Comparison of ENCODE assay signal across 1 cellular context in the genomic region with DNA sequence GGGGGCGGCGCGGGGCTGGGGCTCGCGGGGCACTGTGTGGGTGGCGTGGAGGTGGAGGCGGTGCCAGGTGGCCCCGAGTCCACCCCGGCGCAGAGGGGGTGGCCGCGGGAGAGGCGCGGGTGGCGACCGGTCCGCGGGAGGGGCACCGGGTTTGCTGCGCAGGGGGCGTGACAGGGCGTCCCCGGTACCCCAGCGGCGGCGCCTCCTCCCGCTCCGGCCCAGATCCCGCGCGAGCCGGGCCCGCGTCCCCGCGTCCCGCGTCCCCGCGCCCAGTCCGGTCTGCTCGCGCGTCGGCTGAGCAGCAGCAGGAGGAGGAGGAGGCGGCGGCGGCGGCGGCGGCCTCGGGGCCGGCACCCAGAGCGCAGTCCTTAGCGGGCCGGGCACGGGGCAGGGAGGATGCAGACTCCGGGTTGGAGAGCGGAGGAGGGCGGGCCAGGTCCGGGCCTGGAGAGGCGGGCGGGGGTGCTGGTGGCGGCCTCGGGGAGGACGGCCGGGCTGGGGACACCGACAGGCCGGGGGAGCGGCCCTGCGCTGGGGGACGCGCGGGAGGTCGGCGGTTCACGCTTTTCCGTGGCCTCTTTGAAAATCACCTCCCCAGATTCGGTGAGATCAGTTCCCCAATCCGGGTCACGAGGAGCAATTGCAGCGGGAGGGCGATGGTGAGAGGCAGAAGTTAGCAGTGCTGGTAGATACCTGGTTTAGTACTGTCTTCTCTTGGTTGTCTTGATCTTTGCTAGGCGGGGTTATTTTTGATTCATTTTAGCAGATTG.
A peak's percentile ranks its signal among the peaks of the same experiment; 100 is the strongest.
TF ChIP-seq lines count a peak whose summit lies in the region.

No MANE protein-coding gene starts in this region.

TF ChIP-seq in HepG2, 621 proteins besides CTCF, POLR2A, EP300 and RAD21 (continued from another document and continues in another):
- TF ChIP-seq NFIC (IDR thresholded peaks at IDR 0.05; ENCODE audit: low read length): no peak
- TF ChIP-seq, protein P1, sequence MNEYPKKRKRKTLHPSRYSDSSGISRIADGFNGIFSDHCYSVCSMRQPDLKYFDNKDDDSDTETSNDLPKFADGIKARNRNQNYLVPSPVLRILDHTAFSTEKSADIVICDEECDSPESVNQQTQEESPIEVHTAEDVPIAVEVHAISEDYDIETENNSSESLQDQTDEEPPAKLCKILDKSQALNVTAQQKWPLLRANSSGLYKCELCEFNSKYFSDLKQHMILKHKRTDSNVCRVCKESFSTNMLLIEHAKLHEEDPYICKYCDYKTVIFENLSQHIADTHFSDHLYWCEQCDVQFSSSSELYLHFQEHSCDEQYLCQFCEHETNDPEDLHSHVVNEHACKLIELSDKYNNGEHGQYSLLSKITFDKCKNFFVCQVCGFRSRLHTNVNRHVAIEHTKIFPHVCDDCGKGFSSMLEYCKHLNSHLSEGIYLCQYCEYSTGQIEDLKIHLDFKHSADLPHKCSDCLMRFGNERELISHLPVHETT (CRISPR knock-in tag; conservative IDR thresholded peaks at IDR 0.05): peak; percentile 0; the same call in 1 of the 2 replicates
- TF ChIP-seq, protein P2, sequence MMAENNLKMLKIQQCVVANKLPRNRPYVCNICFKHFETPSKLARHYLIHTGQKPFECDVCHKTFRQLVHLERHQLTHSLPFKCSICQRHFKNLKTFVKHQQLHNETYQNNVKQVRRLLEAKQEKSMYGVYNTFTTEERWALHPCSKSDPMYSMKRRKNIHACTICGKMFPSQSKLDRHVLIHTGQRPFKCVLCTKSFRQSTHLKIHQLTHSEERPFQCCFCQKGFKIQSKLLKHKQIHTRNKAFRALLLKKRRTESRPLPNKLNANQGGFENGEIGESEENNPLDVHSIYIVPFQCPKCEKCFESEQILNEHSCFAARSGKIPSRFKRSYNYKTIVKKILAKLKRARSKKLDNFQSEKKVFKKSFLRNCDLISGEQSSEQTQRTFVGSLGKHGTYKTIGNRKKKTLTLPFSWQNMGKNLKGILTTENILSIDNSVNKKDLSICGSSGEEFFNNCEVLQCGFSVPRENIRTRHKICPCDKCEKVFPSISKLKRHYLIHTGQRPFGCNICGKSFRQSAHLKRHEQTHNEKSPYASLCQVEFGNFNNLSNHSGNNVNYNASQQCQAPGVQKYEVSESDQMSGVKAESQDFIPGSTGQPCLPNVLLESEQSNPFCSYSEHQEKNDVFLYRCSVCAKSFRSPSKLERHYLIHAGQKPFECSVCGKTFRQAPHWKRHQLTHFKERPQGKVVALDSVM (CRISPR knock-in tag; IDR thresholded peaks at IDR 0.05): no peak
- TF ChIP-seq NONO (IDR thresholded peaks at IDR 0.05): no peak
- 0 out of 2 replicates have a peak, but pooled peaks have one; percentile 8 for TF ChIP-seq NONO (CRISPR knock-in tag; conservative IDR thresholded peaks at IDR 0.05)
- no peak for TF ChIP-seq ZNF782 (CRISPR knock-in tag; IDR thresholded peaks at IDR 0.05; ENCODE audit: borderline replicate concordance)
- 0 out of 2 replicates have a peak, but pooled peaks have one; percentile 17 for TF ChIP-seq KMT2A (CRISPR knock-in tag; IDR thresholded peaks at IDR 0.05)
- TF ChIP-seq, protein P3, sequence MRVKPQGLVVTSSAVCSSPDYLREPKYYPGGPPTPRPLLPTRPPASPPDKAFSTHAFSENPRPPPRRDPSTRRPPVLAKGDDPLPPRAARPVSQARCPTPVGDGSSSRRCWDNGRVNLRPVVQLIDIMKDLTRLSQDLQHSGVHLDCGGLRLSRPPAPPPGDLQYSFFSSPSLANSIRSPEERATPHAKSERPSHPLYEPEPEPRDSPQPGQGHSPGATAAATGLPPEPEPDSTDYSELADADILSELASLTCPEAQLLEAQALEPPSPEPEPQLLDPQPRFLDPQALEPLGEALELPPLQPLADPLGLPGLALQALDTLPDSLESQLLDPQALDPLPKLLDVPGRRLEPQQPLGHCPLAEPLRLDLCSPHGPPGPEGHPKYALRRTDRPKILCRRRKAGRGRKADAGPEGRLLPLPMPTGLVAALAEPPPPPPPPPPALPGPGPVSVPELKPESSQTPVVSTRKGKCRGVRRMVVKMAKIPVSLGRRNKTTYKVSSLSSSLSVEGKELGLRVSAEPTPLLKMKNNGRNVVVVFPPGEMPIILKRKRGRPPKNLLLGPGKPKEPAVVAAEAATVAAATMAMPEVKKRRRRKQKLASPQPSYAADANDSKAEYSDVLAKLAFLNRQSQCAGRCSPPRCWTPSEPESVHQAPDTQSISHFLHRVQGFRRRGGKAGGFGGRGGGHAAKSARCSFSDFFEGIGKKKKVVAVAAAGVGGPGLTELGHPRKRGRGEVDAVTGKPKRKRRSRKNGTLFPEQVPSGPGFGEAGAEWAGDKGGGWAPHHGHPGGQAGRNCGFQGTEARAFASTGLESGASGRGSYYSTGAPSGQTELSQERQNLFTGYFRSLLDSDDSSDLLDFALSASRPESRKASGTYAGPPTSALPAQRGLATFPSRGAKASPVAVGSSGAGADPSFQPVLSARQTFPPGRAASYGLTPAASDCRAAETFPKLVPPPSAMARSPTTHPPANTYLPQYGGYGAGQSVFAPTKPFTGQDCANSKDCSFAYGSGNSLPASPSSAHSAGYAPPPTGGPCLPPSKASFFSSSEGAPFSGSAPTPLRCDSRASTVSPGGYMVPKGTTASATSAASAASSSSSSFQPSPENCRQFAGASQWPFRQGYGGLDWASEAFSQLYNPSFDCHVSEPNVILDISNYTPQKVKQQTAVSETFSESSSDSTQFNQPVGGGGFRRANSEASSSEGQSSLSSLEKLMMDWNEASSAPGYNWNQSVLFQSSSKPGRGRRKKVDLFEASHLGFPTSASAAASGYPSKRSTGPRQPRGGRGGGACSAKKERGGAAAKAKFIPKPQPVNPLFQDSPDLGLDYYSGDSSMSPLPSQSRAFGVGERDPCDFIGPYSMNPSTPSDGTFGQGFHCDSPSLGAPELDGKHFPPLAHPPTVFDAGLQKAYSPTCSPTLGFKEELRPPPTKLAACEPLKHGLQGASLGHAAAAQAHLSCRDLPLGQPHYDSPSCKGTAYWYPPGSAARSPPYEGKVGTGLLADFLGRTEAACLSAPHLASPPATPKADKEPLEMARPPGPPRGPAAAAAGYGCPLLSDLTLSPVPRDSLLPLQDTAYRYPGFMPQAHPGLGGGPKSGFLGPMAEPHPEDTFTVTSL (CRISPR knock-in tag; IDR thresholded peaks at IDR 0.05; ENCODE audit: borderline replicate concordance): no peak
- TF ChIP-seq BORCS8-MEF2B (CRISPR knock-in tag; IDR thresholded peaks at IDR 0.05): peak; percentile 13; the same call in 1 of the 2 replicates
- TF ChIP-seq, protein P4, sequence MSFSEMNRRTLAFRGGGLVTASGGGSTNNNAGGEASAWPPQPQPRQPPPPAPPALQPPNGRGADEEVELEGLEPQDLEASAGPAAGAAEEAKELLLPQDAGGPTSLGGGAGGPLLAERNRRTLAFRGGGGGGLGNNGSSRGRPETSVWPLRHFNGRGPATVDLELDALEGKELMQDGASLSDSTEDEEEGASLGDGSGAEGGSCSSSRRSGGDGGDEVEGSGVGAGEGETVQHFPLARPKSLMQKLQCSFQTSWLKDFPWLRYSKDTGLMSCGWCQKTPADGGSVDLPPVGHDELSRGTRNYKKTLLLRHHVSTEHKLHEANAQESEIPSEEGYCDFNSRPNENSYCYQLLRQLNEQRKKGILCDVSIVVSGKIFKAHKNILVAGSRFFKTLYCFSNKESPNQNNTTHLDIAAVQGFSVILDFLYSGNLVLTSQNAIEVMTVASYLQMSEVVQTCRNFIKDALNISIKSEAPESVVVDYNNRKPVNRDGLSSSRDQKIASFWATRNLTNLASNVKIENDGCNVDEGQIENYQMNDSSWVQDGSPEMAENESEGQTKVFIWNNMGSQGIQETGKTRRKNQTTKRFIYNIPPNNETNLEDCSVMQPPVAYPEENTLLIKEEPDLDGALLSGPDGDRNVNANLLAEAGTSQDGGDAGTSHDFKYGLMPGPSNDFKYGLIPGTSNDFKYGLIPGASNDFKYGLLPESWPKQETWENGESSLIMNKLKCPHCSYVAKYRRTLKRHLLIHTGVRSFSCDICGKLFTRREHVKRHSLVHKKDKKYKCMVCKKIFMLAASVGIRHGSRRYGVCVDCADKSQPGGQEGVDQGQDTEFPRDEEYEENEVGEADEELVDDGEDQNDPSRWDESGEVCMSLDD (CRISPR knock-in tag; IDR thresholded peaks at IDR 0.05; ENCODE audit: borderline replicate concordance): no peak
- TF ChIP-seq PAF1 (CRISPR knock-in tag; IDR thresholded peaks at IDR 0.05): no peak
- no peak for TF ChIP-seq ZNF101 (CRISPR knock-in tag; IDR thresholded peaks at IDR 0.05; ENCODE audit: borderline replicate concordance, low read depth)
- TF ChIP-seq EEA1 (CRISPR knock-in tag; IDR thresholded peaks at IDR 0.05; ENCODE audit: borderline replicate concordance): no peak; the same call in 1 of the 2 replicates
- TF ChIP-seq, protein P5, sequence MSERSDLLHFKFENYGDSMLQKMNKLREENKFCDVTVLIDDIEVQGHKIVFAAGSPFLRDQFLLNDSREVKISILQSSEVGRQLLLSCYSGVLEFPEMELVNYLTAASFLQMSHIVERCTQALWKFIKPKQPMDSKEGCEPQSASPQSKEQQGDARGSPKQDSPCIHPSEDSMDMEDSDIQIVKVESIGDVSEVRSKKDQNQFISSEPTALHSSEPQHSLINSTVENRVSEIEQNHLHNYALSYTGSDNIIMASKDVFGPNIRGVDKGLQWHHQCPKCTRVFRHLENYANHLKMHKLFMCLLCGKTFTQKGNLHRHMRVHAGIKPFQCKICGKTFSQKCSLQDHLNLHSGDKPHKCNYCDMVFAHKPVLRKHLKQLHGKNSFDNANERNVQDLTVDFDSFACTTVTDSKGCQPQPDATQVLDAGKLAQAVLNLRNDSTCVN (CRISPR knock-in tag; IDR thresholded peaks at IDR 0.05; ENCODE audit: borderline replicate concordance): no peak
- no peak for TF ChIP-seq MYNN (CRISPR knock-in tag; IDR thresholded peaks at IDR 0.05; ENCODE audit: low read depth)
- peak; percentile 70 for TF ChIP-seq ASH2L (IDR thresholded peaks at IDR 0.05; ENCODE audit: insufficient read length, low read depth, low read length)
- TF ChIP-seq, protein P6, sequence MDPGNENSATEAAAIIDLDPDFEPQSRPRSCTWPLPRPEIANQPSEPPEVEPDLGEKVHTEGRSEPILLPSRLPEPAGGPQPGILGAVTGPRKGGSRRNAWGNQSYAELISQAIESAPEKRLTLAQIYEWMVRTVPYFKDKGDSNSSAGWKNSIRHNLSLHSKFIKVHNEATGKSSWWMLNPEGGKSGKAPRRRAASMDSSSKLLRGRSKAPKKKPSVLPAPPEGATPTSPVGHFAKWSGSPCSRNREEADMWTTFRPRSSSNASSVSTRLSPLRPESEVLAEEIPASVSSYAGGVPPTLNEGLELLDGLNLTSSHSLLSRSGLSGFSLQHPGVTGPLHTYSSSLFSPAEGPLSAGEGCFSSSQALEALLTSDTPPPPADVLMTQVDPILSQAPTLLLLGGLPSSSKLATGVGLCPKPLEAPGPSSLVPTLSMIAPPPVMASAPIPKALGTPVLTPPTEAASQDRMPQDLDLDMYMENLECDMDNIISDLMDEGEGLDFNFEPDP (CRISPR knock-in tag; conservative IDR thresholded peaks at IDR 0.05): 0 out of 2 replicates have a peak, but pooled peaks have one; percentile 72
- no peak for TF ChIP-seq ZNF577 (CRISPR knock-in tag; IDR thresholded peaks at IDR 0.05; ENCODE audit: borderline replicate concordance, low read depth)
- TF ChIP-seq SAFB2 (CRISPR knock-in tag; IDR thresholded peaks at IDR 0.05; ENCODE audit: borderline replicate concordance, low read depth): 0 out of 2 replicates have a peak, but pooled peaks have one; percentile 23
- TF ChIP-seq ZFP90 (CRISPR knock-in tag; IDR thresholded peaks at IDR 0.05; ENCODE audit: borderline replicate concordance): no peak
- TF ChIP-seq ZSCAN12 (CRISPR knock-in tag; IDR thresholded peaks at IDR 0.05): no peak
- no peak for TF ChIP-seq MIER2 (CRISPR knock-in tag; IDR thresholded peaks at IDR 0.05)
- TF ChIP-seq, protein P7, sequence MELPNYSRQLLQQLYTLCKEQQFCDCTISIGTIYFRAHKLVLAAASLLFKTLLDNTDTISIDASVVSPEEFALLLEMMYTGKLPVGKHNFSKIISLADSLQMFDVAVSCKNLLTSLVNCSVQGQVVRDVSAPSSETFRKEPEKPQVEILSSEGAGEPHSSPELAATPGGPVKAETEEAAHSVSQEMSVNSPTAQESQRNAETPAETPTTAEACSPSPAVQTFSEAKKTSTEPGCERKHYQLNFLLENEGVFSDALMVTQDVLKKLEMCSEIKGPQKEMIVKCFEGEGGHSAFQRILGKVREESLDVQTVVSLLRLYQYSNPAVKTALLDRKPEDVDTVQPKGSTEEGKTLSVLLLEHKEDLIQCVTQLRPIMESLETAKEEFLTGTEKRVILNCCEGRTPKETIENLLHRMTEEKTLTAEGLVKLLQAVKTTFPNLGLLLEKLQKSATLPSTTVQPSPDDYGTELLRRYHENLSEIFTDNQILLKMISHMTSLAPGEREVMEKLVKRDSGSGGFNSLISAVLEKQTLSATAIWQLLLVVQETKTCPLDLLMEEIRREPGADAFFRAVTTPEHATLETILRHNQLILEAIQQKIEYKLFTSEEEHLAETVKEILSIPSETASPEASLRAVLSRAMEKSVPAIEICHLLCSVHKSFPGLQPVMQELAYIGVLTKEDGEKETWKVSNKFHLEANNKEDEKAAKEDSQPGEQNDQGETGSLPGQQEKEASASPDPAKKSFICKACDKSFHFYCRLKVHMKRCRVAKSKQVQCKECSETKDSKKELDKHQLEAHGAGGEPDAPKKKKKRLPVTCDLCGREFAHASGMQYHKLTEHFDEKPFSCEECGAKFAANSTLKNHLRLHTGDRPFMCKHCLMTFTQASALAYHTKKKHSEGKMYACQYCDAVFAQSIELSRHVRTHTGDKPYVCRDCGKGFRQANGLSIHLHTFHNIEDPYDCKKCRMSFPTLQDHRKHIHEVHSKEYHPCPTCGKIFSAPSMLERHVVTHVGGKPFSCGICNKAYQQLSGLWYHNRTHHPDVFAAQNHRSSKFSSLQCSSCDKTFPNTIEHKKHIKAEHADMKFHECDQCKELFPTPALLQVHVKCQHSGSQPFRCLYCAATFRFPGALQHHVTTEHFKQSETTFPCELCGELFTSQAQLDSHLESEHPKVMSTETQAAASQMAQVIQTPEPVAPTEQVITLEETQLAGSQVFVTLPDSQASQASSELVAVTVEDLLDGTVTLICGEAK (IDR thresholded peaks at IDR 0.05): no peak
- TF ChIP-seq, protein P7 (CRISPR knock-in tag; IDR thresholded peaks at IDR 0.05): no peak
- TF ChIP-seq RARA (CRISPR knock-in tag; IDR thresholded peaks at IDR 0.05): no peak
- no peak for TF ChIP-seq ZNF737 (CRISPR knock-in tag; IDR thresholded peaks at IDR 0.05; ENCODE audit: borderline replicate concordance)
